Comparison of ENCODE assay signal across 16 cellular contexts in the genomic region with DNA sequence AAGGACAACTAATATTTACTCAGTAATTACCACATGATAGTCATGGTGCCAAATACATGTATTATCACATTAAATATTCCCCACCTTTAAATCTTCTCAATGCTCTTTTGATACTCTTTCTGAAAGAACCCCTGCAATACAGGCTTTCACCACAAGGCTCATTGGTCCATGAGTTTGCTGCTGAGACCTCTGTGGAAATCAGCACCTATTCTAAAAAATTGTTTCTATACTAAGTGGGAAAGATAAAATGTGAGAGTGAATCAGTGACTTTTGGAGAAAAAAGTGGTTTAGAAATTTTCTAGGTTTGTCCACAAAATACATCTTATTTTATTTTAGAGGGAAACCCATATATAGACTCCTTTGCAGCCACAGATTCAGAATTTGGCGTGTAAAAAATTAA.
DNase-seq lines count a peak whose midpoint lies in the region; TF ChIP-seq lines count a peak whose summit lies in the region.
"Had no signal": no experiment of that assay in that cellular context is flagged by ENCODE, and none has a peak within 500 bp of the region (broad histone marks: within the 10 kb centered on the region; RNA-seq: fewer than 3 reads in every experiment).

No MANE protein-coding gene starts in this region.

- no peak overlapping the region for H2BK15ac ChIP-seq in H9 (ENCODE audit: low read depth, low read length)

- H3K18ac ChIP-seq in H9 (ENCODE audit: insufficient read length, low read depth, low read length), result no peak overlapping the region

- no peak overlapping the region for H3K4ac ChIP-seq in H9 (ENCODE audit: low read depth, low read length)

- H4K8ac ChIP-seq in H9 (replicated peaks; ENCODE audit: insufficient read length, low read depth, low read length), result no peak overlapping the region

- H3K9me3 Mint-ChIP-seq in H9 (peaks cover 26 to 48% of the 10 kb centered on the region in 2 experiments), nephron progenitor cell (peaks cover 51% of the 10 kb centered on the region)

- no peaks in the 10 kb centered on the region for H4K20me1 ChIP-seq in H9 (ENCODE audit: control insufficient read depth, insufficient read depth, insufficient read length)
- H4K20me1 ChIP-seq in hepatocyte (ENCODE audit: insufficient read depth, poor library complexity, severe bottlenecking), result no peaks in the 10 kb centered on the region
- H4K20me1 ChIP-seq: BLaER1 had no signal

- H3K4me2 ChIP-seq in H9 (ENCODE audit: insufficient read depth, insufficient read length, low read length) (no peak overlapping the region), hepatocyte (no peak overlapping the region)
- H3K4me2 ChIP-seq: BLaER1, KMS-11 had no signal

- H2AFZ ChIP-seq in H9 (ENCODE audit: low read length) (no peak overlapping the region), hepatocyte (no peak overlapping the region)

- no peak overlapping the region for H3K23ac ChIP-seq in H9 (ENCODE audit: insufficient read length, low read depth, low read length)

- no peak overlapping the region for H2AK5ac ChIP-seq in H9 (ENCODE audit: insufficient read length, low read length)

- H3K4me3 Mint-ChIP-seq in H9, result no peak overlapping the region
- no peak overlapping the region for H3K4me3 Mint-ChIP-seq in nephron progenitor cell
- H3K4me3 Mint-ChIP-seq: T-cell had no signal

- no peak overlapping the region for H4K5ac ChIP-seq in H9 (ENCODE audit: insufficient read length, low read depth, low read length)

- no peak overlapping the region for H2BK12ac ChIP-seq in H9 (ENCODE audit: insufficient read length, low read depth, low read length)

- H3K4me1 ChIP-seq in H9 (ENCODE audit: insufficient read depth, low read length), result no peaks in the 10 kb centered on the region; the same call in 1 of the 2 replicates
- H3K4me1 ChIP-seq in hepatocyte (ENCODE audit: insufficient read depth), result no peaks in the 10 kb centered on the region
- H3K4me1 ChIP-seq: BLaER1, SJSA1 had no signal

- peak; percentile 38 for TF ChIP-seq CTCF in GM12873 (IDR thresholded peaks at IDR 0.05; ENCODE audit: insufficient read depth, low read depth, low read length, missing control alignments)
- peak; percentile 52 for TF ChIP-seq CTCF in H9 (conservative IDR thresholded peaks at IDR 0.05)
- TF ChIP-seq CTCF in brain microvascular endothelial cell (IDR thresholded peaks at IDR 0.05; ENCODE audit: low read depth, low read length, missing control alignments), result peak; percentile 29
- TF ChIP-seq CTCF in nephron progenitor cell (IDR thresholded peaks at IDR 0.05), result peak; percentile 17
- TF ChIP-seq CTCF in hepatocyte (IDR thresholded peaks at IDR 0.05; ENCODE audit: poor library complexity), result no peak

- H3K4me3 ChIP-seq in brain microvascular endothelial cell (ENCODE audit: low read depth, low read length) (no peak overlapping the region), hepatocyte (no peak overlapping the region)
- H3K4me3 ChIP-seq: BLaER1, SJSA1 had no signal

- no peaks in the 10 kb centered on the region for H3K23me2 ChIP-seq in H9 (ENCODE audit: insufficient read length, low read depth, low read length, poor library complexity, severe bottlenecking)

- no peak overlapping the region for H3K56ac ChIP-seq in H9 (ENCODE audit: insufficient read length, low read depth, low read length)

- H3K36me3 ChIP-seq in brain microvascular endothelial cell (replicated peaks) (no peaks in the 10 kb centered on the region), hepatocyte (replicated peaks; ENCODE audit: insufficient read depth, low read depth) (no peaks in the 10 kb centered on the region)
- H3K36me3 ChIP-seq: BLaER1, SJSA1 had no signal

- H3K14ac ChIP-seq in H9 (ENCODE audit: insufficient read depth, low read length), result no peak overlapping the region

- H3T11ph ChIP-seq in H9 (ENCODE audit: low read length), result no peak overlapping the region

- H2BK120ac ChIP-seq in H9 (ENCODE audit: low read depth, low read length, poor library complexity, severe bottlenecking), result no peak overlapping the region

- H3K79me2 ChIP-seq in H9 (ENCODE audit: insufficient read depth, low read length), result no peaks in the 10 kb centered on the region
- no peaks in the 10 kb centered on the region for H3K79me2 ChIP-seq in hepatocyte

- H3K27ac Mint-ChIP-seq in H9 (no peak overlapping the region), nephron progenitor cell (no peak overlapping the region)
- H3K27ac Mint-ChIP-seq: T-cell had no signal

- H3K27ac ChIP-seq in H9 (ENCODE audit: insufficient read length, low read depth, low read length), result no peak overlapping the region
- H3K27ac ChIP-seq in brain microvascular endothelial cell, result no peak overlapping the region
- no peak overlapping the region for H3K27ac ChIP-seq in hepatocyte
- H3K27ac ChIP-seq: BLaER1, KMS-11, SJSA1 had no signal

- H2BK20ac ChIP-seq in H9 (ENCODE audit: low read depth, low read length, poor library complexity, severe bottlenecking), result no peak overlapping the region

- H3K9ac ChIP-seq in H9 (ENCODE audit: extremely low read depth, insufficient read length, low read length), result no peak overlapping the region
- H3K9ac ChIP-seq: BLaER1, KMS-11 had no signal

- in situ Hi-C loops in brain microvascular endothelial cell (cut with HindIII; ENCODE audit: low pct_ligation_motif_present, low sequenced_read_pairs), result no loop called here

- H3K27me3 Mint-ChIP-seq in H9 (ENCODE audit: low read depth), result no peaks in the 10 kb centered on the region
- no peaks in the 10 kb centered on the region for H3K27me3 Mint-ChIP-seq in nephron progenitor cell (ENCODE audit: low read depth, poor library complexity)

- DNase-seq in H9 (no peak), brain microvascular endothelial cell (no peak), nephron progenitor cell (no peak), NCI-H1105 treated with DMSO at 0.1 percent for 48 hours (lab: John Stamatoyannopoulos, UW) (no peak), hepatocyte (ENCODE audit: low spot score) (no peak), NOMO-1 treated with dmso at 0.1 percent for 144 hours (lab: John Stamatoyannopoulos, UW; ENCODE audit: unreplicated experiment) (no peak)
- DNase-seq: GOT3, NCI-H1105, NCI-H1930, NCI-H2171 treated with DMSO at 0.1 percent for 48 hours, NCI-H774, T-cell had no signal

- no peaks in the 10 kb centered on the region for H3K79me1 ChIP-seq in H9 (ENCODE audit: insufficient read depth, low read depth, low read length, poor library complexity, severe bottlenecking)

- H4K91ac ChIP-seq in H9 (ENCODE audit: insufficient read length, low read depth, low read length), result no peak overlapping the region

- no peaks in the 10 kb centered on the region for H3K9me3 ChIP-seq in H9 (ENCODE audit: control insufficient read depth, low read depth, low read length)
- H3K9me3 ChIP-seq in hepatocyte (ENCODE audit: low read depth), result no peaks in the 10 kb centered on the region
- H3K9me3 ChIP-seq: SJSA1 had no signal

- no peak overlapping the region for H2BK5ac ChIP-seq in H9 (ENCODE audit: insufficient read length, low read length)

- WGBS in H9 (ENCODE audit: extremely low coverage, insufficient read length, low lambda C conversion rate), result no CpG with 5 or more reads among the region's 1 CpG
- 85% methylated on average over 1 of the region's 1 CpG for WGBS in hepatocyte (ENCODE audit: low lambda C conversion rate, missing lambda C conversion rate)

- H3K27me3 ChIP-seq in H9 (ENCODE audit: insufficient read depth, low read length) (no peaks in the 10 kb centered on the region), brain microvascular endothelial cell (replicated peaks) (no peaks in the 10 kb centered on the region), hepatocyte (no peaks in the 10 kb centered on the region)
- H3K27me3 ChIP-seq: SJSA1 had no signal

- H3K4me1 Mint-ChIP-seq in H9, result peaks cover 1 to 3% of the 10 kb centered on the region in 2 experiments; a peak in 1 of 4 replicates
- no peaks in the 10 kb centered on the region for H3K4me1 Mint-ChIP-seq in nephron progenitor cell
- H3K4me1 Mint-ChIP-seq: T-cell had no signal

- H3K9me2 ChIP-seq in hepatocyte (replicated peaks; ENCODE audit: insufficient read depth), result no peaks in the 10 kb centered on the region

- H3K36me3 Mint-ChIP-seq in H9 (ENCODE audit: insufficient read depth in 1 of 3, low read depth in 3 of 3), result peaks cover 7 to 22% (median 14%) of the 10 kb centered on the region in 3 experiments; a peak in 6 of 7 replicates
- H3K36me3 Mint-ChIP-seq in nephron progenitor cell (ENCODE audit: low read depth), result peaks cover 3% of the 10 kb centered on the region
- H3K36me3 Mint-ChIP-seq: T-cell had no signal
